In genomic region chr1:17168480-17168878, GRCh38 we compare ENCODE assay signal across 1 cellular context.
TF ChIP-seq lines count a peak whose summit lies in the region.

No MANE protein-coding gene starts in this region.

TF ChIP-seq in IMR-90, 13 proteins besides CTCF, POLR2A, EP300 and RAD21 (continued from another document):
- TF ChIP-seq RFX5 (IDR thresholded peaks at IDR 0.05; ENCODE audit: low read depth, low read length) (no peak), ELK1 (IDR thresholded peaks at IDR 0.05; ENCODE audit: borderline replicate concordance, low read depth, low read length) (no peak), CEBPB (IDR thresholded peaks at IDR 0.05; ENCODE audit: low read depth, low read length) (no peak)
